Comparison of ENCODE assay signal across 1 cellular context in the genomic region with DNA sequence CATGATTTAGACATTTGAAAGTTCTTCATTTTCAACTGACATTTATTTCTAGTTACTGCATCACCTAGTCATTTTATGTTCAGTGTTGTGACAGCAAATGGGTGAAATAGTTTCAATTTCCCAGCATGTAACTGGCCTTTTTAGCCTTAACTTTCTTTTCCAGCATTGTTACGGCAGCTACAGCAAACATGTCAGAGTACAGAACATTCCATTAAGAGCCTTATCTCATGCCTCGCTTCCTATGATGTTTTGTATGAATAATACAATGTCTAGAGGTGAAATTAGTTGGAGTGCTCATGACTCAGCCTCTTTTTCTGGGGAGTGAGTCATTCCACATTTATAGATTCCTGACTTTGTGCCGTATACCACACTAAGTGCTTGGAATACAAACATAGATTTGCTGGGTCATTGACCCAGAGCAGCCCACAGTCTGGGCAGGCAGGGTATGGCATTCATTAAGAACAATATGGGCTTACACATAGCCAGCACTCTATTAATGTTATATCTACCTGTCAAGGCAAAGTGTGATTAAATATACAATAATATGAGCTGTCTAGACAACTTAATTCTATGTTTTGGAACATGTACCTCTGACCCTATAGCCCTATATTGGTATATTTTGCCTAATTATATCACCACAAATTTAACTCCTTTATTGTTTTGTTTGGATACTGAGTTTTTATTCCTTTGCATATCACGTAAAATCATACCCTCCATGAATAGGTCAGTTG.
A peak's percentile ranks its signal among the peaks of the same experiment; 100 is the strongest.
TF ChIP-seq lines count a peak whose summit lies in the region.

No MANE protein-coding gene starts in this region.

TF ChIP-seq in SK-N-SH, 30 proteins besides CTCF, POLR2A, EP300 and RAD21 (continued from another document):
- no peak for TF ChIP-seq USF2 (IDR thresholded peaks at IDR 0.05; ENCODE audit: borderline replicate concordance, low read depth, low read length)
- TF ChIP-seq SMC3 (IDR thresholded peaks at IDR 0.05; ENCODE audit: low read depth, low read length): no peak
- peak; percentile 96 for TF ChIP-seq TCF12 (IDR thresholded peaks at IDR 0.05)
- peak; percentile 95 for TF ChIP-seq RXRA (IDR thresholded peaks at IDR 0.05; ENCODE audit: borderline replicate concordance, low read depth)
- TF ChIP-seq MEF2A (IDR thresholded peaks at IDR 0.05; ENCODE audit: borderline replicate concordance, low read depth): peak; percentile 100
- no peak for TF ChIP-seq FOXJ3 (CRISPR knock-in tag; IDR thresholded peaks at IDR 0.05)
- peak; percentile 99 for TF ChIP-seq FOSL2 (IDR thresholded peaks at IDR 0.05; ENCODE audit: borderline replicate concordance, low read depth)
- peak; percentile 66 for TF ChIP-seq FOXM1 (IDR thresholded peaks at IDR 0.05; ENCODE audit: low read depth)
- peak; percentile 98 for TF ChIP-seq JUND (IDR thresholded peaks at IDR 0.05)
- TF ChIP-seq TEAD4 (IDR thresholded peaks at IDR 0.05; ENCODE audit: borderline replicate concordance, insufficient read depth): peak; percentile 75; the same call in 1 of the 2 replicates
- TF ChIP-seq USF1 (IDR thresholded peaks at IDR 0.05; ENCODE audit: borderline replicate concordance, low read depth): no peak
- no peak for TF ChIP-seq EZH2phosphoT487 (IDR thresholded peaks at IDR 0.05; ENCODE audit: borderline replicate concordance, low read depth)
- TF ChIP-seq YY1 (IDR thresholded peaks at IDR 0.05; ENCODE audit: low read depth): 0 out of 2 replicates have a peak, but pooled peaks have one; percentile 47
- TF ChIP-seq, protein P1, sequence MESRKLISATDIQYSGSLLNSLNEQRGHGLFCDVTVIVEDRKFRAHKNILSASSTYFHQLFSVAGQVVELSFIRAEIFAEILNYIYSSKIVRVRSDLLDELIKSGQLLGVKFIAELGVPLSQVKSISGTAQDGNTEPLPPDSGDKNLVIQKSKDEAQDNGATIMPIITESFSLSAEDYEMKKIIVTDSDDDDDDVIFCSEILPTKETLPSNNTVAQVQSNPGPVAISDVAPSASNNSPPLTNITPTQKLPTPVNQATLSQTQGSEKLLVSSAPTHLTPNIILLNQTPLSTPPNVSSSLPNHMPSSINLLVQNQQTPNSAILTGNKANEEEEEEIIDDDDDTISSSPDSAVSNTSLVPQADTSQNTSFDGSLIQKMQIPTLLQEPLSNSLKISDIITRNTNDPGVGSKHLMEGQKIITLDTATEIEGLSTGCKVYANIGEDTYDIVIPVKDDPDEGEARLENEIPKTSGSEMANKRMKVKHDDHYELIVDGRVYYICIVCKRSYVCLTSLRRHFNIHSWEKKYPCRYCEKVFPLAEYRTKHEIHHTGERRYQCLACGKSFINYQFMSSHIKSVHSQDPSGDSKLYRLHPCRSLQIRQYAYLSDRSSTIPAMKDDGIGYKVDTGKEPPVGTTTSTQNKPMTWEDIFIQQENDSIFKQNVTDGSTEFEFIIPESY (IDR thresholded peaks at IDR 0.05; ENCODE audit: borderline replicate concordance, low read depth): peak; percentile 82
- peak; percentile 68; the same call in 1 of the 2 replicates for TF ChIP-seq PBX3 (IDR thresholded peaks at IDR 0.05)
- TF ChIP-seq GATA2 (CRISPR knock-in tag; IDR thresholded peaks at IDR 0.05): no peak
- TF ChIP-seq ELF1 (IDR thresholded peaks at IDR 0.05): peak; percentile 42; the same call in 1 of the 2 replicates
- TF ChIP-seq RCOR1 (IDR thresholded peaks at IDR 0.05; ENCODE audit: low read length): no peak
- no peak for TF ChIP-seq NRF1 (IDR thresholded peaks at IDR 0.05; ENCODE audit: low read depth, low read length)
- TF ChIP-seq POLR2AphosphoS5 (IDR thresholded peaks at IDR 0.05; ENCODE audit: low read depth, low read length): peak; percentile 77; the same call in 1 of the 2 replicates
- TF ChIP-seq CHD2 (IDR thresholded peaks at IDR 0.05; ENCODE audit: low read length, partially characterized antibody): no peak
- TF ChIP-seq MXI1 (IDR thresholded peaks at IDR 0.05; ENCODE audit: low read depth, low read length): no peak
